19 cellular contexts compared by ENCODE assay signal in genomic region chr4:86523333-86523732, GRCh38.
"Had no signal": no experiment of that assay in that cellular context is flagged by ENCODE, and none has a peak within 500 bp of the region (broad histone marks: within the 10 kb centered on the region; RNA-seq: fewer than 3 reads in every experiment).

No MANE protein-coding gene starts in this region.

- H3K27ac Mint-ChIP-seq: activated CD8-positive, alpha-beta T cell treated with anti-CD3 and anti-CD28 coated beads, Interleukin-2, amount 10 ng/mL, durations not matched to agents 7 days and 5 days; activated naive CD8-positive, alpha-beta T cell; dendritic cell treated with granulocyte-macrophage colony-stimulating factor and Interleukin-4, amounts not matched to agents 40 ng/mL and 50 ng/mL, for 4 days; memory B cell; nephron progenitor cell had no signal

- H3K36me3 Mint-ChIP-seq: activated naive CD8-positive, alpha-beta T cell; memory B cell had no signal

- DNase-seq: activated CD4-positive, alpha-beta T cell treated with anti-CD3 and anti-CD28 coated beads for 1 hour; activated CD4-positive, alpha-beta T cell treated with anti-CD3 and anti-CD28 coated beads, Interleukin-2, amount 50 U/mL, for 1 hour; activated CD8-positive, alpha-beta T cell treated with anti-CD3 and anti-CD28 coated beads, Interleukin-2, amount 10 ng/mL, durations not matched to agents 7 days and 5 days; activated naive CD4-positive, alpha-beta T cell; activated T-cell treated with anti-CD3 and anti-CD28 coated beads, Interleukin-2, amount 50 U/mL, for 1 hour; adrenal gland; brain microvascular endothelial cell; caudate nucleus; effector CD4-positive, alpha-beta T cell; heart right ventricle; left colon; nephron progenitor cell; right cardiac atrium; stimulated activated CD4-positive, alpha-beta T cell treated with anti-CD3 and anti-CD28 coated beads, Interleukin-4, amount 100 ng/mL, for 24 hours; stimulated activated naive CD8-positive, alpha-beta T cell treated with anti-CD3 and anti-CD28 coated beads, Interleukin-15, Interleukin-2, amounts not matched to agents 100 U/mL and 50 U/mL, for 24 hours; upper lobe of left lung had no signal

- H3K4me3 Mint-ChIP-seq: activated CD8-positive, alpha-beta T cell treated with anti-CD3 and anti-CD28 coated beads, Interleukin-2, amount 10 ng/mL, durations not matched to agents 7 days and 5 days; activated naive CD8-positive, alpha-beta T cell; dendritic cell treated with granulocyte-macrophage colony-stimulating factor and Interleukin-4, amounts not matched to agents 40 ng/mL and 50 ng/mL, for 4 days; memory B cell; nephron progenitor cell had no signal

- ATAC-seq: activated CD8-positive, alpha-beta T cell treated with anti-CD3 and anti-CD28 coated beads, Interleukin-2, amount 10 ng/mL, durations not matched to agents 7 days and 5 days; heart right ventricle; left colon; right cardiac atrium; stimulated activated naive CD8-positive, alpha-beta T cell treated with anti-CD3 and anti-CD28 coated beads, Interleukin-15, Interleukin-2, amounts not matched to agents 100 U/mL and 50 U/mL, for 24 hours had no signal

- H3K4me1 Mint-ChIP-seq: memory B cell, nephron progenitor cell had no signal

- H3K27me3 Mint-ChIP-seq: dendritic cell treated with granulocyte-macrophage colony-stimulating factor and Interleukin-4, amounts not matched to agents 40 ng/mL and 50 ng/mL, for 4 days had no signal
